In genomic region chr6:32254761-32255211, GRCh38 we compare ENCODE assay signal across 10 cellular contexts. TPM values are rescaled to one million over a fixed set of nuclear protein-coding genes. Genes with fewer than 3 reads are reported as not detected.
DNase-seq lines count a peak whose midpoint lies in the region; ATAC-seq and TF ChIP-seq lines count a peak whose summit lies in the region.
"Had no signal": no experiment of that assay in that cellular context is flagged by ENCODE, and none has a peak within 500 bp of the region (broad histone marks: within the 10 kb centered on the region; RNA-seq: fewer than 3 reads in every experiment).

No MANE protein-coding gene starts in this region.

- no peaks in the 10 kb centered on the region for H3K9me3 ChIP-seq in effector memory CD4-positive, alpha-beta T cell (ENCODE audit: control insufficient read depth, low read length)
- H3K9me3 ChIP-seq in tibial artery = no peaks in the 10 kb centered on the region

- no CpG with 5 or more reads among the region's 12 CpGs for WGBS in mesendoderm (ENCODE audit: extremely low coverage, insufficient coverage, low lambda C conversion rate)

- DNase-seq in DMS79 (lab: John Stamatoyannopoulos, UW) (peak; percentile 39), DMS79 treated with DMSO at 0.1 percent for 48 hours (lab: John Stamatoyannopoulos, UW) (no peak), mesendoderm (no peak), tibial artery (no peak)
- DNase-seq in effector memory CD4-positive, alpha-beta T cell = no peak
- DNase-seq: NCI-H2081 had no signal

- peak overlapping the region; percentile 16 for H3K4me3 ChIP-seq in effector memory CD4-positive, alpha-beta T cell (ENCODE audit: insufficient read depth, low read depth, low read length, poor library complexity, severe bottlenecking)
- H3K4me3 ChIP-seq in mesendoderm (ENCODE audit: low read length) (peak overlapping the region; percentile 10), tibial artery (peak overlapping the region; percentile 38 to 51)

- H3K79me1 ChIP-seq in mesendoderm (ENCODE audit: low read length) = no peaks in the 10 kb centered on the region

- no peak overlapping the region for H2BK5ac ChIP-seq in mesendoderm (ENCODE audit: low read length)

- H4K8ac ChIP-seq in mesendoderm (ENCODE audit: low read depth, low read length) = no peak overlapping the region

- no peaks in the 10 kb centered on the region for H3K79me2 ChIP-seq in mesendoderm (ENCODE audit: control insufficient read depth, insufficient read depth, low read length)

- H3K27me3 ChIP-seq in effector memory CD4-positive, alpha-beta T cell (replicated peaks; ENCODE audit: control insufficient read depth, insufficient read depth, low read length, poor library complexity, severe bottlenecking) = no peaks in the 10 kb centered on the region
- H3K27me3 ChIP-seq in mesendoderm (ENCODE audit: insufficient read depth, low read length, poor library complexity) = no peaks in the 10 kb centered on the region
- H3K27me3 ChIP-seq in tibial artery = no peaks in the 10 kb centered on the region

- no peak overlapping the region for H4K5ac ChIP-seq in mesendoderm (ENCODE audit: low read length)

- H2BK15ac ChIP-seq in mesendoderm (replicated peaks; ENCODE audit: low read depth) = no peak overlapping the region

- H3K9ac ChIP-seq in mesendoderm (ENCODE audit: low read length) = peak overlapping the region; percentile 69

- peaks cover 7% of the 10 kb centered on the region for H3K4me1 ChIP-seq in effector memory CD4-positive, alpha-beta T cell (ENCODE audit: control insufficient read depth, insufficient read depth, low read length, poor library complexity, severe bottlenecking)
- H3K4me1 ChIP-seq in mesendoderm (ENCODE audit: control insufficient read depth, low read depth, low read length) (no peaks in the 10 kb centered on the region), tibial artery (peaks cover 0 to 14% (median 10%) of the 10 kb centered on the region in 4 donors)

- no peak for ATAC-seq in HG03565 (IDR thresholded peaks at IDR 0.05; ENCODE audit: unreplicated experiment)
- no peak for ATAC-seq in GM18909 (IDR thresholded peaks at IDR 0.05; ENCODE audit: poor library complexity, unreplicated experiment)
- no peak for ATAC-seq in HG03025 (IDR thresholded peaks at IDR 0.05; ENCODE audit: low FRiP score, unreplicated experiment)

- intact Hi-C loops in tibial artery (cut with DNase I; ENCODE audit: low total_unique reads) = no loop called here

- no peak overlapping the region for H3K4ac ChIP-seq in mesendoderm (ENCODE audit: low read depth, low read length)

- H3K36me3 ChIP-seq in effector memory CD4-positive, alpha-beta T cell (ENCODE audit: control insufficient read depth, insufficient read depth, low read length) = no peaks in the 10 kb centered on the region
- H3K36me3 ChIP-seq in mesendoderm (ENCODE audit: control insufficient read depth, insufficient read depth, low read length) (no peaks in the 10 kb centered on the region), tibial artery (no peaks in the 10 kb centered on the region)

- H3K4me2 ChIP-seq in mesendoderm (ENCODE audit: low read length) = peak overlapping the region; percentile 32

- H3K18ac ChIP-seq in mesendoderm (ENCODE audit: low read length) = no peak overlapping the region

- TF ChIP-seq CTCF in tibial artery (IDR thresholded peaks at IDR 0.05) = no peak

- no peak overlapping the region for H2AK5ac ChIP-seq in mesendoderm (ENCODE audit: low read length)

- H3K56ac ChIP-seq in mesendoderm (ENCODE audit: low read length) = peak overlapping the region; percentile 83

- no peak overlapping the region for H3K27ac ChIP-seq in effector memory CD4-positive, alpha-beta T cell (ENCODE audit: insufficient read depth, low read length, poor library complexity, severe bottlenecking)
- H3K27ac ChIP-seq in mesendoderm (ENCODE audit: low read depth, low read length) = no peak overlapping the region
- peak overlapping the region; percentile 57 to 61 for H3K27ac ChIP-seq in tibial artery
- H3K27ac ChIP-seq: 22Rv1 had no signal

- H2BK120ac ChIP-seq in mesendoderm (ENCODE audit: low read depth, low read length) = no peak overlapping the region

- H3K23ac ChIP-seq in mesendoderm (ENCODE audit: low read length) = no peak overlapping the region

RNA-seq across cellular contexts. Expression of gene NOTCH4, which starts 30.9 kb away (rescaled TPM):
- 1.6 TPM for polyA plus RNA-seq in mesendoderm (2013, experiment 1 of 2)
- polyA plus RNA-seq in mesendoderm (2013, experiment 2 of 2) = 1.6 TPM

Comparison
In these comparisons a context has a peak if more than half of its experiments do, and no peak if none do; other contexts are left out.
1. H3K27ac ChIP-seq: peak in tibial artery (2 of 2); none in effector memory CD4-positive, alpha-beta T cell (single experiment) and mesendoderm (single experiment).
2. Peak in every context shown above with its lines, with median percentiles within 50 percentile points of each other: H3K4me3 ChIP-seq.